In the genomic region with DNA sequence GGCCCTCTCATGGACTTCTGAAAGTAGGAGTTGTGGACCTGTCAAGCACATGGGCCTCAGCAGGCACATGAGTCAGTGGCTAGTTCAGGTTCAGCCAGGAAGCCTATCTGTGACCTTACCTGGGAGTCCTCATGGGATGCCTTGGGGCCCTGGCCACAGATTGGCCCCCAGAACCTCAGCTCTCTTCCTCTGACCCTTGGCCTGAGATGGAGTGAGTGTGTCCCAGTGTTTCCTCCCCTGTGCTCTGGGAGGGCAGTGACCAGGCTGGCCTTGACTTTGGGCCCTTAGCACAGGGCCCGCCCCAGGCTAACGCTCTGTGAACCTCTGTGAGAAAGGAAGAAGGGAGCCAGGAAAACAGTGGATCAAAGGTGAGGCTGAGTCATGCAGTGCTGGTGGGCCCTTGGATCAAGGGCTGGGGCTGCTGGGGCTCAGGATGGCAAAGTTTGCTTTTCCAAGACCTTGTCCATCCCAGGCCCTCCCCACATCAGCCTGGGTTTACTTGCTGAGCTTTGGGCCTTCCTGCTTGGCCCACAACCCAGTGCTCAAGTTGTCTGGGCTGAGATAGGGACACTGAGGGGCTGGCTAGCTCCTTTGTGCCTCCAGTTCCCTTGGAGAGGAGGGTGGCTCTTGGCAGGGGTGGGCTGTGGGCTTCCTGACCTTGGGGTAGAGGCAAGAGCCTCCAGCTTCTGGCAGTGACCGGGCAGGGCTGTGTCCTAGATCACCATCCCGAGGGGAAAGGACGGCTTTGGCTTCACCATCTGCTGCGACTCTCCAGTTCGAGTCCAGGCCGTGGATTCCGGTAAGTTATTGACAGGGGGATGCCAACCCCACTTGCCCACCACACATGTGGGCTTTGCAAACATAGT, we compare ENCODE assay signal across 1 cellular context.
TF ChIP-seq lines count a peak whose summit lies in the region.

No MANE protein-coding gene starts in this region.

TF ChIP-seq in A549, 52 proteins besides CTCF, POLR2A, EP300 and RAD21 (continued from another document):
- TF ChIP-seq, protein P1, sequence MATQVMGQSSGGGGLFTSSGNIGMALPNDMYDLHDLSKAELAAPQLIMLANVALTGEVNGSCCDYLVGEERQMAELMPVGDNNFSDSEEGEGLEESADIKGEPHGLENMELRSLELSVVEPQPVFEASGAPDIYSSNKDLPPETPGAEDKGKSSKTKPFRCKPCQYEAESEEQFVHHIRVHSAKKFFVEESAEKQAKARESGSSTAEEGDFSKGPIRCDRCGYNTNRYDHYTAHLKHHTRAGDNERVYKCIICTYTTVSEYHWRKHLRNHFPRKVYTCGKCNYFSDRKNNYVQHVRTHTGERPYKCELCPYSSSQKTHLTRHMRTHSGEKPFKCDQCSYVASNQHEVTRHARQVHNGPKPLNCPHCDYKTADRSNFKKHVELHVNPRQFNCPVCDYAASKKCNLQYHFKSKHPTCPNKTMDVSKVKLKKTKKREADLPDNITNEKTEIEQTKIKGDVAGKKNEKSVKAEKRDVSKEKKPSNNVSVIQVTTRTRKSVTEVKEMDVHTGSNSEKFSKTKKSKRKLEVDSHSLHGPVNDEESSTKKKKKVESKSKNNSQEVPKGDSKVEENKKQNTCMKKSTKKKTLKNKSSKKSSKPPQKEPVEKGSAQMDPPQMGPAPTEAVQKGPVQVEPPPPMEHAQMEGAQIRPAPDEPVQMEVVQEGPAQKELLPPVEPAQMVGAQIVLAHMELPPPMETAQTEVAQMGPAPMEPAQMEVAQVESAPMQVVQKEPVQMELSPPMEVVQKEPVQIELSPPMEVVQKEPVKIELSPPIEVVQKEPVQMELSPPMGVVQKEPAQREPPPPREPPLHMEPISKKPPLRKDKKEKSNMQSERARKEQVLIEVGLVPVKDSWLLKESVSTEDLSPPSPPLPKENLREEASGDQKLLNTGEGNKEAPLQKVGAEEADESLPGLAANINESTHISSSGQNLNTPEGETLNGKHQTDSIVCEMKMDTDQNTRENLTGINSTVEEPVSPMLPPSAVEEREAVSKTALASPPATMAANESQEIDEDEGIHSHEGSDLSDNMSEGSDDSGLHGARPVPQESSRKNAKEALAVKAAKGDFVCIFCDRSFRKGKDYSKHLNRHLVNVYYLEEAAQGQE (IDR thresholded peaks at IDR 0.05) = no peak
- TF ChIP-seq HDAC2 (IDR thresholded peaks at IDR 0.05) (no peak), RARB (CRISPR knock-in tag; IDR thresholded peaks at IDR 0.05) (no peak), TFCP2L1 (CRISPR knock-in tag; IDR thresholded peaks at IDR 0.05) (no peak), EHMT2 (IDR thresholded peaks at IDR 0.05; ENCODE audit: low read depth) (no peak)
